Comparison of ENCODE assay signal across 20 cellular contexts in genomic region chr22:19879248-19879575, GRCh38. TPM values are rescaled to one million over a fixed set of nuclear protein-coding genes. Genes with fewer than 3 reads are reported as not detected.
DNase-seq lines count a peak whose midpoint lies in the region; ATAC-seq and TF ChIP-seq lines count a peak whose summit lies in the region.
"Had no signal": no experiment of that assay in that cellular context is flagged by ENCODE, and none has a peak within 500 bp of the region (broad histone marks: within the 10 kb centered on the region; RNA-seq: fewer than 3 reads in every experiment).

No MANE protein-coding gene starts in this region.

- H3K9me3 Mint-ChIP-seq in activated naive CD8-positive, alpha-beta T cell treated with anti-CD3 and anti-CD28 coated beads, Interleukin-2, amount 10 ng/mL, durations not matched to agents 7 days and 5 days: no peaks in the 10 kb centered on the region
- no peaks in the 10 kb centered on the region for H3K9me3 Mint-ChIP-seq in activated naive CD8-positive, alpha-beta T cell treated with anti-CD3 and anti-CD28 coated beads for 36 hours
- H3K9me3 Mint-ChIP-seq: activated T-cell treated with anti-CD3 and anti-CD28 coated beads, Interleukin-2, amount 50 U/mL, for 4 hours; nephron progenitor cell; T-cell had no signal

- peak; percentile 8 for DNase-seq in activated naive CD8-positive, alpha-beta T cell treated with anti-CD3 and anti-CD28 coated beads, Interleukin-2, amount 10 ng/mL, durations not matched to agents 7 days and 5 days
- DNase-seq in activated naive CD8-positive, alpha-beta T cell treated with anti-CD3 and anti-CD28 coated beads for 36 hours: no peak
- DNase-seq in Panc1 (ENCODE audit: low read depth, low spot score) (no peak), islet precursor cell (peak; percentile 49), tibial artery (peak; percentile 9 to 45), tibial nerve (ENCODE audit: low spot score in 2 of 2) (no peak)
- no peak for DNase-seq in stimulated activated naive CD4-positive, alpha-beta T cell (lab: John Stamatoyannopoulos, UW)
- DNase-seq: activated T-cell treated with anti-CD3 and anti-CD28 coated beads, Interleukin-2, amount 50 U/mL, for 4 hours; DMS53; esophagus squamous epithelium; NCI-H1930; NCI-H524; nephron progenitor cell; OCI-M1; stomach had no signal

- H3K27ac Mint-ChIP-seq in activated naive CD8-positive, alpha-beta T cell treated with anti-CD3 and anti-CD28 coated beads, Interleukin-2, amount 10 ng/mL, durations not matched to agents 7 days and 5 days: no peak overlapping the region
- no peak overlapping the region for H3K27ac Mint-ChIP-seq in activated naive CD8-positive, alpha-beta T cell treated with anti-CD3 and anti-CD28 coated beads for 36 hours
- H3K27ac Mint-ChIP-seq: nephron progenitor cell, T-cell had no signal

- H3K4me3 ChIP-seq in Panc1 (ENCODE audit: low read depth in 2 of 2, low read length in 2 of 2): no peak overlapping the region
- no peak overlapping the region for H3K4me3 ChIP-seq in tibial artery
- peak overlapping the region in 1 of 4 donors; percentile 38 for H3K4me3 ChIP-seq in tibial nerve
- H3K4me3 ChIP-seq: esophagus squamous epithelium, left lung, stomach had no signal

- in situ Hi-C loops in Panc1 (cut with HindIII; ENCODE audit: low pct_unique_long_range_greater_than_20kb, low sequenced_read_pairs): no loop called here

- no peak for TF ChIP-seq CTCF in Panc1 (IDR thresholded peaks at IDR 0.05)
- no peak for TF ChIP-seq CTCF in tibial artery (IDR thresholded peaks at IDR 0.05)
- no peak for TF ChIP-seq CTCF in tibial nerve (IDR thresholded peaks at IDR 0.05)

- 66 to 77% methylated on average over 9 to 11 of the region's 14 CpGs for WGBS in tibial nerve, 2 donors

- no peaks in the 10 kb centered on the region for H3K9me3 ChIP-seq in Panc1 (ENCODE audit: control insufficient read depth, insufficient read depth, low read depth, low read length)
- no peaks in the 10 kb centered on the region for H3K9me3 ChIP-seq in tibial artery
- no peaks in the 10 kb centered on the region for H3K9me3 ChIP-seq in tibial nerve
- H3K9me3 ChIP-seq: BE2C, esophagus squamous epithelium, left lung, stomach had no signal

- no peak overlapping the region for H3K4me3 Mint-ChIP-seq in activated naive CD8-positive, alpha-beta T cell treated with anti-CD3 and anti-CD28 coated beads, Interleukin-2, amount 10 ng/mL, durations not matched to agents 7 days and 5 days
- no peak overlapping the region for H3K4me3 Mint-ChIP-seq in activated naive CD8-positive, alpha-beta T cell treated with anti-CD3 and anti-CD28 coated beads for 36 hours
- H3K4me3 Mint-ChIP-seq: activated T-cell treated with anti-CD3 and anti-CD28 coated beads, Interleukin-2, amount 50 U/mL, for 4 hours; nephron progenitor cell; T-cell had no signal

- H3K27me3 ChIP-seq in Panc1 (ENCODE audit: control insufficient read depth, insufficient read depth, low read length): no peaks in the 10 kb centered on the region
- H3K27me3 ChIP-seq in tibial artery: no peaks in the 10 kb centered on the region
- no peaks in the 10 kb centered on the region for H3K27me3 ChIP-seq in tibial nerve
- H3K27me3 ChIP-seq: BE2C, esophagus squamous epithelium, left lung, stomach had no signal

- TF ChIP-seq POLR2A in tibial nerve (IDR thresholded peaks at IDR 0.05): no peak

- H3K36me3 ChIP-seq in Panc1 (ENCODE audit: control insufficient read depth, insufficient read depth, low read length) (no peaks in the 10 kb centered on the region), tibial artery (peaks cover 3 to 63% (median 25%) of the 10 kb centered on the region in 3 donors), tibial nerve (peaks cover 0 to 43% (median 0%) of the 10 kb centered on the region in 3 donors)
- H3K36me3 ChIP-seq: BE2C had no signal

- no peak for ATAC-seq in activated naive CD8-positive, alpha-beta T cell treated with anti-CD3 and anti-CD28 coated beads, Interleukin-2, amount 10 ng/mL, durations not matched to agents 7 days and 5 days (ENCODE audit: low read depth)
- ATAC-seq in Panc1 (no peak), GM21825 (IDR thresholded peaks at IDR 0.05; ENCODE audit: unreplicated experiment) (no peak)
- ATAC-seq: activated CD4-positive, CD25-positive, alpha-beta regulatory T cell treated with anti-CD3 and anti-CD28 coated beads, Interleukin-2, amount 50 U/mL, for 24 hours; activated T-cell treated with anti-CD3 and anti-CD28 coated beads, Interleukin-2, amount 50 U/mL, for 4 hours; left lung; T-cell had no signal

- no peaks in the 10 kb centered on the region for H3K36me3 Mint-ChIP-seq in activated naive CD8-positive, alpha-beta T cell treated with anti-CD3 and anti-CD28 coated beads, Interleukin-2, amount 10 ng/mL, durations not matched to agents 7 days and 5 days
- no peaks in the 10 kb centered on the region for H3K36me3 Mint-ChIP-seq in activated naive CD8-positive, alpha-beta T cell treated with anti-CD3 and anti-CD28 coated beads for 36 hours
- H3K36me3 Mint-ChIP-seq: T-cell had no signal

- BruUV-seq in Panc1 (replicated peaks; lab: Mats Ljungman, UMichigan): no TSS peak

- CTCF ChIA-PET in Panc1 (lab: Charles Lee): no interaction called here

- intact Hi-C loops in Panc1 (cut with micrococcal nuclease; ENCODE audit: unreplicated experiment): no loop called here
- intact Hi-C loops in tibial artery (cut with DNase I; ENCODE audit: low total_unique reads): no loop called here

- H3K27me3 Mint-ChIP-seq in activated naive CD8-positive, alpha-beta T cell treated with anti-CD3 and anti-CD28 coated beads, Interleukin-2, amount 10 ng/mL, durations not matched to agents 7 days and 5 days: no peaks in the 10 kb centered on the region
- H3K27me3 Mint-ChIP-seq in activated naive CD8-positive, alpha-beta T cell treated with anti-CD3 and anti-CD28 coated beads for 36 hours: no peaks in the 10 kb centered on the region
- H3K27me3 Mint-ChIP-seq: T-cell had no signal

- H3K27ac ChIP-seq in Panc1 (ENCODE audit: low read length): peak overlapping the region; percentile 79
- H3K27ac ChIP-seq in tibial artery: no peak overlapping the region
- H3K27ac ChIP-seq in tibial nerve: peak overlapping the region in 2 of 4 donors; percentile 73 to 79
- H3K27ac ChIP-seq: left lung, stomach had no signal

- H3K4me1 ChIP-seq in Panc1 (ENCODE audit: control insufficient read depth, insufficient read depth, low read length): peaks cover 79% of the 10 kb centered on the region
- H3K4me1 ChIP-seq in tibial artery: peaks cover 0 to 34% (median 23%) of the 10 kb centered on the region in 4 donors
- peaks cover 0 to 80% (median 15%) of the 10 kb centered on the region in 4 donors for H3K4me1 ChIP-seq in tibial nerve

- no peak for TF ChIP-seq EP300 in tibial nerve (IDR thresholded peaks at IDR 0.05)

- POLR2A ChIA-PET in activated naive CD8-positive, alpha-beta T cell treated with anti-CD3 and anti-CD28 coated beads, Interleukin-2, amount 10 ng/mL, durations not matched to agents 7 days and 5 days (lab: Charles Lee): no interaction called here
- POLR2A ChIA-PET in Panc1 (lab: Charles Lee): no interaction called here

- H3K4me1 Mint-ChIP-seq in activated naive CD8-positive, alpha-beta T cell treated with anti-CD3 and anti-CD28 coated beads, Interleukin-2, amount 10 ng/mL, durations not matched to agents 7 days and 5 days: peaks cover 2% of the 10 kb centered on the region
- peaks cover 4% of the 10 kb centered on the region for H3K4me1 Mint-ChIP-seq in activated naive CD8-positive, alpha-beta T cell treated with anti-CD3 and anti-CD28 coated beads for 36 hours

RNA-seq across cellular contexts. Expression of gene GNB1L, which starts 24.5 kb away (rescaled TPM):
- 10 to 100 TPM; 11.9 to 12.7 TPM for total RNA-seq in activated naive CD8-positive, alpha-beta T cell treated with anti-CD3 and anti-CD28 coated beads, Interleukin-2, amount 10 ng/mL, durations not matched to agents 7 days and 5 days
- 10 to 100 TPM; 14.5 TPM for total RNA-seq in activated naive CD8-positive, alpha-beta T cell treated with anti-CD3 and anti-CD28 coated beads for 36 hours
- 12.2 TPM for total RNA-seq in Panc1 (2021; ENCODE audit: unreplicated experiment)
- polyA plus RNA-seq in Panc1 (2012; ENCODE audit: insufficient read length): 10.2 TPM
- 1 to 10 TPM; 2.9 to 8.1 (median 6.3) TPM for total RNA-seq in tibial nerve

RNA-seq across cellular contexts. Expression of gene RTL10, which starts 24.5 kb away (rescaled TPM):
- 10 to 100 TPM; 18.4 to 18.9 TPM for total RNA-seq in activated naive CD8-positive, alpha-beta T cell treated with anti-CD3 and anti-CD28 coated beads, Interleukin-2, amount 10 ng/mL, durations not matched to agents 7 days and 5 days
- 10 to 100 TPM; 18.7 to 23.1 TPM for total RNA-seq in activated naive CD8-positive, alpha-beta T cell treated with anti-CD3 and anti-CD28 coated beads for 36 hours
- total RNA-seq in Panc1 (2021; ENCODE audit: unreplicated experiment): 26.7 TPM
- 22.5 TPM for polyA plus RNA-seq in Panc1 (2012; ENCODE audit: insufficient read length)
- 10 to 100 TPM; 10.2 to 13.3 (median 11.4) TPM for total RNA-seq in tibial nerve

Comparison
In these comparisons a context has a peak if more than half of its experiments do, and no peak if none do; other contexts are left out.
1. DNase-seq: peak in activated naive CD8-positive, alpha-beta T cell treated with anti-CD3 and anti-CD28 coated beads, Interleukin-2, amount 10 ng/mL, durations not matched to agents 7 days and 5 days (single experiment), islet precursor cell (single experiment) and tibial artery (2 of 2); none in activated naive CD8-positive, alpha-beta T cell treated with anti-CD3 and anti-CD28 coated beads for 36 hours (single experiment), Panc1 (single experiment), tibial nerve (0 of 2) and stimulated activated naive CD4-positive, alpha-beta T cell (0 of 6).